ENCODE assay signal across 11 cellular contexts in the genomic region with DNA sequence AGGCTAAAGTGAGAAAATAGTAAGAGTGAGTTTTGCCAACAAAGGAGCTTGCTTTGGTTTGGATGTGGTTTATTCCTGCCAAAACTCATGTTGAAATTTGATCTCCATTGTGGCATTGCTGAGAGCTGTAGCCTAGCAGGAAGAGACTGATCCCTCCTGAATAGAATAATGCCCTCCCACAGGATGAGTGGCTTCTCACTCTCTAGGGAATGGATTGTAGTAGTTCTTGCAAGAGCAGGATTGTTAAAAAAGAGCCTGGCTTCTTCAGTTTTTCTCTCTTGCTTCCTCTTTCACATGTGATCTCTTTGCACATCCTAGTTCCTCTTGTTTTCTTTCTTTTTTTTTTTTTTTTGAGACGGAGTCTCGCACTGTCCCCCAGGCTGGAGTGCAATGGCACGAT. TPM values are rescaled to one million over a fixed set of nuclear protein-coding genes. Genes with fewer than 3 reads are reported as not detected.
DNase-seq lines count a peak whose midpoint lies in the region; ATAC-seq, FAIRE-seq and TF ChIP-seq lines count a peak whose summit lies in the region.
"Had no signal": no experiment of that assay in that cellular context is flagged by ENCODE, and none has a peak within 500 bp of the region (broad histone marks: within the 10 kb centered on the region; RNA-seq: fewer than 3 reads in every experiment).

No MANE protein-coding gene starts in this region.

- no peak overlapping the region for H3K27ac ChIP-seq in H1 (ENCODE audit: low read depth, low read length)
- H3K27ac ChIP-seq: thoracic aorta had no signal

- H2BK5ac ChIP-seq in H1 (ENCODE audit: low read depth, low read length), result no peak overlapping the region

- no peak overlapping the region for H2BK15ac ChIP-seq in H1 (ENCODE audit: low read length)

- no peaks in the 10 kb centered on the region for H3K79me1 ChIP-seq in H1 (ENCODE audit: low read depth, low read length)

- H2BK120ac ChIP-seq in H1 (replicated peaks; ENCODE audit: low read depth, low read length), result no peak overlapping the region

- H3K23me2 ChIP-seq in H1 (ENCODE audit: low read depth, low read length), result no peaks in the 10 kb centered on the region

- no peaks in the 10 kb centered on the region for H3K36me3 ChIP-seq in H1 (ENCODE audit: control insufficient read depth in 2 of 4, insufficient read depth in 4 of 4, low read length in 3 of 4)
- H3K36me3 ChIP-seq: thoracic aorta had no signal

- no peaks in the 10 kb centered on the region for H3K79me2 ChIP-seq in H1 (ENCODE audit: control insufficient read depth in 1 of 2, insufficient read depth in 2 of 2, low read length in 2 of 2)

- H4K8ac ChIP-seq in H1 (ENCODE audit: extremely low read depth, insufficient read depth, low read length), result no peak overlapping the region

- H2BK20ac ChIP-seq in H1 (ENCODE audit: low read length), result no peak overlapping the region

- no peak overlapping the region for H3K9ac ChIP-seq in H1 (replicated peaks in 1 of 4; ENCODE audit: extremely low read depth in 1 of 4, low read depth in 3 of 4, low read length in 3 of 4)

- no peak for TF ChIP-seq RAD21 in H1 (IDR thresholded peaks at IDR 0.05 in 1 of 2, conservative IDR thresholded peaks at IDR 0.05 in 1 of 2; ENCODE audit: low read depth in 2 of 2, low read length in 2 of 2)

- DNase-seq in NCI-H1417 (lab: John Stamatoyannopoulos, UW) (peak in 2 of 3 experiments; percentile 1 to 82), NCI-H1417 treated with DMSO at 0.1 percent for 48 hours (lab: John Stamatoyannopoulos, UW) (no peak), NCI-H345 treated with DMSO at 0.1 percent for 48 hours (lab: John Stamatoyannopoulos, UW; ENCODE audit: unreplicated experiment) (peak; percentile 74), H1 (ENCODE audit: low read depth in 1 of 2, low spot score in 2 of 2) (no peak), smooth muscle cell of the brain vasculature (ENCODE audit: low read depth, low spot score) (peak; percentile 7), posterior vena cava (ENCODE audit: low spot score) (no peak), ACHN (no peak)
- DNase-seq: 8988T, T-helper 9 cell had no signal

- peak overlapping the region in 2 of 4 experiments; percentile 2 to 5; a peak in 2 of 8 replicates for H3K4me3 ChIP-seq in H1 (ENCODE audit: extremely low read depth in 1 of 4, insufficient read depth in 2 of 4, low read depth in 3 of 4, low read length in 4 of 4)
- H3K4me3 ChIP-seq: thoracic aorta had no signal

- H4K20me1 ChIP-seq in H1 (replicated peaks in 1 of 2; ENCODE audit: control insufficient read depth in 1 of 2, insufficient read depth in 2 of 2, low read length in 2 of 2), result no peaks in the 10 kb centered on the region

- H4K5ac ChIP-seq in H1 (ENCODE audit: insufficient read length, low read depth, low read length), result no peak overlapping the region

- H3K4ac ChIP-seq in H1 (replicated peaks; ENCODE audit: insufficient read length, low read depth, low read length), result no peak overlapping the region

- in situ Hi-C loops in ACHN (cut with HindIII; ENCODE audit: low pct_ligation_motif_present, low pct_unique_long_range_greater_than_20kb, low sequenced_read_pairs), result no loop called here

- H2BK12ac ChIP-seq in H1 (ENCODE audit: low read depth, low read length), result no peak overlapping the region

- CTCF ChIA-PET in H1 (lab: Charles Lee; ENCODE audit: partially characterized antibody), result interaction anchor here (0.6 kb wide), 1 partner anchor 390 kb away, joined by 3 read pairs; no protein-coding TSS in a partner anchor

- peak; percentile 97 for FAIRE-seq in H1 (lab: Jason Lieb, UNC)

- 80% methylated on average over 1 of the region's 3 CpGs; no CpG with 5 or more reads in 1 of the 2 experiments for WGBS in H1 (ENCODE audit: extremely low coverage in 1 of 2, insufficient coverage in 1 of 2, insufficient read length in 1 of 2, insufficient replicate concordance in 2 of 2, low coverage in 1 of 2, low lambda C conversion rate in 2 of 2, missing lambda C conversion rate in 1 of 2), 2 experiments

- H3K9me3 ChIP-seq in H1 (ENCODE audit: insufficient read depth in 2 of 2, low read depth in 1 of 2, low read length in 1 of 2), result no peaks in the 10 kb centered on the region
- H3K9me3 ChIP-seq: thoracic aorta had no signal

- no peak overlapping the region for H2AK5ac ChIP-seq in H1 (ENCODE audit: low read depth, low read length)

- TF ChIP-seq POLR2A in H1 (IDR thresholded peaks at IDR 0.05; ENCODE audit: control extremely low read depth in 1 of 2, low read depth in 2 of 2, low read length in 2 of 2), result no peak

- H3K4me2 ChIP-seq in H1 (ENCODE audit: insufficient read depth in 1 of 2, low read depth in 2 of 2, low read length in 2 of 2), result peak overlapping the region in 1 of 2 experiments; percentile 31; a peak in 1 of 4 replicates

- intact Hi-C loops in posterior vena cava (cut with DNase I), result no loop called here

- no peak overlapping the region for H3K56ac ChIP-seq in H1 (replicated peaks; ENCODE audit: insufficient read length, low read depth, low read length)

- no peak overlapping the region for H4K91ac ChIP-seq in H1 (replicated peaks; ENCODE audit: insufficient read length, low read length)

- no peak for ATAC-seq in HG03520 (IDR thresholded peaks at IDR 0.05; ENCODE audit: unreplicated experiment)

- no peaks in the 10 kb centered on the region for H3K27me3 ChIP-seq in H1 (replicated peaks in 1 of 4; ENCODE audit: control insufficient read depth in 3 of 4, extremely low read depth in 1 of 4, insufficient read depth in 3 of 4, low read length in 3 of 4)

- POLR2A ChIA-PET in H1 (lab: Charles Lee; ENCODE audit: partially characterized antibody), result no interaction called here

- no peak overlapping the region for H3K23ac ChIP-seq in H1 (ENCODE audit: insufficient read length)

- peaks cover 0 to 5% (median under 1%) of the 10 kb centered on the region in 4 experiments; a peak in 3 of 7 replicates for H3K4me1 ChIP-seq in H1 (replicated peaks in 1 of 4; ENCODE audit: control insufficient read depth in 3 of 4, insufficient read depth in 4 of 4, low read length in 3 of 4)

- TF ChIP-seq EP300 in H1 (IDR thresholded peaks at IDR 0.05; ENCODE audit: borderline replicate concordance in 1 of 2, low read depth in 2 of 2, low read length in 2 of 2), result no peak

- H3K14ac ChIP-seq in H1 (ENCODE audit: insufficient read length), result no peak overlapping the region

- TF ChIP-seq CTCF in H1 (IDR thresholded peaks at IDR 0.05; ENCODE audit: control extremely low read depth in 1 of 3, insufficient read depth in 1 of 3, low read depth in 1 of 3, low read length in 3 of 3), result no peak

- peak overlapping the region; percentile 37 for H2AFZ ChIP-seq in H1 (ENCODE audit: low read length)

- H3K18ac ChIP-seq in H1 (ENCODE audit: extremely low read depth, low read length), result no peak overlapping the region

TF ChIP-seq in H1, 55 proteins besides CTCF, POLR2A, EP300 and RAD21:
- TF ChIP-seq ASH2L (IDR thresholded peaks at IDR 0.05; ENCODE audit: low read length) (no peak), TAF7 (optimal IDR thresholded peaks at IDR 0.05; ENCODE audit: borderline replicate concordance, low read depth, low read length) (no peak)

RNA-seq across cellular contexts. Expression of gene ASAH2, which starts 34.4 kb away (rescaled TPM):
- total RNA-seq in H1 (2021; fragmentation: NEBNext Ultra II Directional; extraction: Animal tissue kit (Norgen Biotek cat#: 25700)), result 2.0 and 3.1 TPM in 2 replicates
- polyA plus RNA-seq in H1 (2011; rRNA removed), result 1.2 and 1.3 TPM in 2 replicates
- 1.3 TPM for polyA plus RNA-seq in H1 (2011; cell fraction: cytosol; rRNA removed)
- 1.3 TPM for polyA plus RNA-seq in H1 (2011; cell fraction: nucleus; rRNA removed)
- polyA plus RNA-seq in H1 (2012, experiment 1 of 2), result 2.2 to 8.4 TPM (median 4.2 TPM) in 4 replicates
- 0.64 TPM for polyA plus RNA-seq in H1 (2012, experiment 2 of 2)
- polyA plus RNA-seq in H1 (2013, experiment 1 of 2), result 3.0 TPM
- 3.1 TPM for polyA plus RNA-seq in H1 (2013, experiment 2 of 2)
- 0.98 and 10.1 TPM in 2 replicates for polyA minus RNA-seq in H1 (2011; rRNA and poly(A)+ RNA removed)
- polyA minus RNA-seq in H1 (2011; cell fraction: cytosol; rRNA and poly(A)+ RNA removed), result 2.0 TPM
- polyA minus RNA-seq in H1 (2011; cell fraction: nucleus; rRNA and poly(A)+ RNA removed), result 2.6 TPM
- total RNA-seq in posterior vena cava, result 1 to 10 TPM; 1.9 to 2.6 TPM

Comparison
In these comparisons a context has a peak if more than half of its experiments do, and no peak if none do; other contexts are left out.
1. DNase-seq: peak in NCI-H1417 (2 of 3), NCI-H345 treated with DMSO at 0.1 percent for 48 hours (single experiment) and smooth muscle cell of the brain vasculature (single experiment); none in NCI-H1417 treated with DMSO at 0.1 percent for 48 hours (single experiment), H1 (0 of 2), posterior vena cava (single experiment) and ACHN (single experiment).